Comparison of ENCODE assay signal across 8 cellular contexts in the genomic region with DNA sequence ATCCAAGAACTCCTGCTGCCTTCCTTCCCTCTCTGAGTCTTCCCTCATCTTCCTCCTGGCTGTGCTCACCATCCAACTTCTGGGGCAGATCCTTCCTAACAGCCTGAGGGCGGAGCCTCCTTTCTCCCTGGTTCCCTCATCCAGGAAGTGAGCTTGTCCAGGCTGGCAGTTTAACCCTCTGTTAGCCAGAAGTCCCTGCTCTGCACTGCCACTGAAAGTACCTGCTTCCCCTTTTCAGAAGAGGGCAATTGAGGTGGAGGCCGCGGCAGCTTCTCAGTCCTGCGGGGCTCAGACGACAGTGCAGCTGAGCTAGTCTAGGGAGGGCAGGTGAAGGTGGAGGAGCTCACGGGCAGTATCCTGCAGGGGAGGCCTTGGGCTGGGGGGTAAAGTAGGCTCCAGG.
DNase-seq lines count a peak whose midpoint lies in the region; ATAC-seq and TF ChIP-seq lines count a peak whose summit lies in the region.

No MANE protein-coding gene starts in this region.

- no peaks in the 10 kb centered on the region for H3K9me3 ChIP-seq in heart right ventricle

- no peak for TF ChIP-seq CTCF in heart right ventricle (IDR thresholded peaks at IDR 0.05)

- H3K9me3 Mint-ChIP-seq in activated naive CD4-positive, alpha-beta T cell treated with anti-CD3 and anti-CD28 coated beads, Interleukin-2, amount 50 U/mL, for 72 hours, result no peaks in the 10 kb centered on the region

- peak; percentile 88 for ATAC-seq in GM18907 (IDR thresholded peaks at IDR 0.05; ENCODE audit: unreplicated experiment)
- peak; percentile 77 for ATAC-seq in HG02852 (IDR thresholded peaks at IDR 0.05; ENCODE audit: unreplicated experiment)
- no peak for ATAC-seq in activated naive CD4-positive, alpha-beta T cell treated with anti-CD3 and anti-CD28 coated beads, Interleukin-2, amount 50 U/mL, for 72 hours
- ATAC-seq in heart right ventricle, result no peak

- H3K27ac Mint-ChIP-seq in activated naive CD4-positive, alpha-beta T cell treated with anti-CD3 and anti-CD28 coated beads, Interleukin-2, amount 50 U/mL, for 72 hours, result no peak overlapping the region

- 46 to 48% methylated on average over 6 of the region's 6 CpGs for WGBS in heart right ventricle, 2 donors

- intact Hi-C loops in heart right ventricle (cut with DNase I), result no loop called here

- H3K36me3 ChIP-seq in heart right ventricle, result no peaks in the 10 kb centered on the region

- no peaks in the 10 kb centered on the region for H3K36me3 Mint-ChIP-seq in activated naive CD4-positive, alpha-beta T cell treated with anti-CD3 and anti-CD28 coated beads, Interleukin-2, amount 50 U/mL, for 72 hours

- peak overlapping the region in 1 of 10 donors; percentile 8 for H3K27ac ChIP-seq in heart right ventricle

- peaks cover 0 to 17% (median 0%) of the 10 kb centered on the region in 9 donors for H3K4me1 ChIP-seq in heart right ventricle

- H3K4me3 ChIP-seq in heart right ventricle, result no peak overlapping the region

- DNase-seq in NOMO-1 (lab: John Stamatoyannopoulos, UW; ENCODE audit: unreplicated experiment in 2 of 2), result peak; percentile 81 to 86
- DNase-seq in islet precursor cell, result peak; percentile 75
- DNase-seq in mucosa of gallbladder (ENCODE audit: low spot score), result no peak
- no peak for DNase-seq in ureter (ENCODE audit: low spot score)
- no peak for DNase-seq in activated naive CD4-positive, alpha-beta T cell treated with anti-CD3 and anti-CD28 coated beads, Interleukin-2, amount 50 U/mL, for 72 hours (ENCODE audit: low spot score in 2 of 2)
- no peak for DNase-seq in heart right ventricle

- peaks cover 0 to 23% (median 13%) of the 10 kb centered on the region in 7 donors for H3K27me3 ChIP-seq in heart right ventricle

Comparison
In these comparisons a context has a peak if more than half of its experiments do, and no peak if none do; other contexts are left out.
1. ATAC-seq: peak in GM18907 (single experiment) and HG02852 (single experiment); none in activated naive CD4-positive, alpha-beta T cell treated with anti-CD3 and anti-CD28 coated beads, Interleukin-2, amount 50 U/mL, for 72 hours (0 of 2) and heart right ventricle (0 of 8).
2. DNase-seq: peak in NOMO-1 (2 of 2) and islet precursor cell (single experiment); none in mucosa of gallbladder (single experiment), ureter (single experiment), activated naive CD4-positive, alpha-beta T cell treated with anti-CD3 and anti-CD28 coated beads, Interleukin-2, amount 50 U/mL, for 72 hours (0 of 2) and heart right ventricle (0 of 2).